In the genomic region with DNA sequence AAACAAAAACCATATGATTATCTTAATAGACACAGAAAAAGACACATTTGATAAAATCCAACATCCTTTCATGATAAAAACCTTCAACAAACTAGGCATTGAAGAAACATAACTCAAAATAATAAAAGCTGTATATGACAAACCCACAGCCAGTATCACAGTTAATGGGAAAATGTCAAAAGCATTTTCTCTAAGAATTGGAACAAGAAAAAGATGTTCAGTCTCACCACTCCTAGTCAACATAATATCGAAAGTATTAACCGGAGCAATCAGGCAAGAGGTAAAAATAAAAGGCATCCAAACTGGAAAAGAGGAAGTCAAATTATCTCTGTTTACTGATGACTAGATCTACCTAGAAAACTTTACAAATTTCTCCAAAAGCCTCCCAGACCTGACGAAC, we compare ENCODE assay signal across 23 cellular contexts.
DNase-seq lines count a peak whose midpoint lies in the region; ATAC-seq, FAIRE-seq and TF ChIP-seq lines count a peak whose summit lies in the region.
"Had no signal": no experiment of that assay in that cellular context is flagged by ENCODE, and none has a peak within 500 bp of the region (broad histone marks: within the 10 kb centered on the region; RNA-seq: fewer than 3 reads in every experiment).

No MANE protein-coding gene starts in this region.

- SMC1A ChIA-PET in GM12878 (lab: Charles Lee; ENCODE audit: uncharacterized antibody, unreplicated experiment): interaction anchor here (0.8 to 1.3 kb wide), 5 partner anchors 10 to 1232 kb away, joined by 3 read pairs; no protein-coding TSS in a partner anchor

- H3K4me1 ChIP-seq in SK-N-SH (ENCODE audit: control insufficient read depth in 1 of 2, insufficient read depth in 2 of 2, low read depth in 1 of 2, low read length in 1 of 2) (no peaks in the 10 kb centered on the region), GM12878 (ENCODE audit: control insufficient read depth, insufficient read depth, low read length) (no peaks in the 10 kb centered on the region), mucosa of descending colon (ENCODE audit: low read depth) (no peaks in the 10 kb centered on the region)
- H3K4me1 ChIP-seq: BE2C, BLaER1 had no signal

- no TSS peak for BruUV-seq in GM12878 (replicated peaks; lab: Mats Ljungman, UMichigan)

- RAD21 ChIA-PET in GM12878 (lab: Charles Lee; ENCODE audit: unreplicated experiment): interaction anchor here (0.7 kb wide), 1 partner anchor 472 kb away, joined by 3 read pairs; no protein-coding TSS in a partner anchor

- TF ChIP-seq EP300 in SK-N-SH (IDR thresholded peaks at IDR 0.05; ENCODE audit: borderline replicate concordance in 1 of 2, low read depth in 1 of 2, low read length in 1 of 2) (no peak), GM12878 (IDR thresholded peaks at IDR 0.05; ENCODE audit: borderline replicate concordance in 1 of 2, control insufficient read depth in 1 of 2, low read depth in 2 of 2, low read length in 2 of 2) (no peak)

- TF ChIP-seq RAD21 in SK-N-SH (IDR thresholded peaks at IDR 0.05; ENCODE audit: low read length): no peak
- no peak for TF ChIP-seq RAD21 in GM12878 (IDR thresholded peaks at IDR 0.05; ENCODE audit: insufficient read depth, low read depth, low read length)

- H3K79me2 ChIP-seq in SK-N-SH (ENCODE audit: insufficient read depth) (no peaks in the 10 kb centered on the region), GM12878 (ENCODE audit: control insufficient read depth, insufficient read depth, low read length) (no peaks in the 10 kb centered on the region)

- H2AFZ ChIP-seq in SK-N-SH (ENCODE audit: low read depth): no peak overlapping the region
- H2AFZ ChIP-seq in GM12878 (ENCODE audit: control insufficient read depth, low read depth, low read length): no peak overlapping the region

- H3K27me3 ChIP-seq in SK-N-SH (ENCODE audit: insufficient read depth) (no peaks in the 10 kb centered on the region), GM12878 (replicated peaks in 1 of 2; ENCODE audit: control insufficient read depth in 2 of 2, insufficient read depth in 2 of 2, low read length in 1 of 2) (no peaks in the 10 kb centered on the region)
- H3K27me3 ChIP-seq: BE2C, BLaER1 had no signal

- H4K20me1 ChIP-seq in SK-N-SH (ENCODE audit: insufficient read depth) (no peaks in the 10 kb centered on the region), GM12878 (ENCODE audit: control insufficient read depth, insufficient read depth) (no peaks in the 10 kb centered on the region)
- H4K20me1 ChIP-seq: BLaER1 had no signal

- H3K4me3 ChIP-seq in SK-N-SH (ENCODE audit: low read depth in 2 of 2, low read length in 1 of 2): no peak overlapping the region; a peak in 1 of 4 replicates
- no peak overlapping the region for H3K4me3 ChIP-seq in GM12878
- no peak overlapping the region for H3K4me3 ChIP-seq in mucosa of descending colon
- H3K4me3 ChIP-seq: BLaER1 had no signal

- TF ChIP-seq CTCF in SK-N-SH (IDR thresholded peaks at IDR 0.05) (no peak), GM12878 (IDR thresholded peaks at IDR 0.05 in 2 of 3, conservative IDR thresholded peaks at IDR 0.05 in 1 of 3; ENCODE audit: control insufficient read depth in 2 of 3, extremely low read depth in 1 of 3, insufficient read depth in 1 of 3, low read depth in 3 of 3, low read length in 3 of 3) (no peak), mucosa of descending colon (IDR thresholded peaks at IDR 0.05) (no peak)

- ATAC-seq in SK-N-SH treated with all-trans-retinoic acid at 6 μM for 48 hours (peak; percentile 91), GM12878 (no peak), GM19351 (IDR thresholded peaks at IDR 0.05; ENCODE audit: unreplicated experiment) (no peak), mucosa of descending colon (no peak)

- in situ Hi-C loops in GM12878 (cut with MboI): no loop called here

- no peak overlapping the region for H3K4me2 ChIP-seq in SK-N-SH
- no peak overlapping the region for H3K4me2 ChIP-seq in GM12878 (ENCODE audit: control insufficient read depth, insufficient read depth)
- H3K4me2 ChIP-seq: BLaER1 had no signal

- H3K9ac ChIP-seq in SK-N-SH (no peak overlapping the region), GM12878 (ENCODE audit: control insufficient read depth, insufficient read depth, low read length) (no peak overlapping the region)
- H3K9ac ChIP-seq: BLaER1 had no signal

- intact Hi-C loops in GM12878 (cut with micrococcal nuclease; ENCODE audit: unreplicated experiment): no loop called here
- intact Hi-C loops in mucosa of descending colon (cut with DNase I, micrococcal nuclease): no loop called here

- no peak for FAIRE-seq in GM12878 (lab: Jason Lieb, UNC)
- FAIRE-seq: A204.1, GM12891 had no signal

- 0 out of 2 replicates have a peak, but pooled peaks cover 6% of the 10 kb centered on the region for H3K9me3 ChIP-seq in SK-N-SH
- no peaks in the 10 kb centered on the region; the same call in 2 of the 3 replicates for H3K9me3 ChIP-seq in GM12878 (replicated peaks; ENCODE audit: control insufficient read depth, insufficient read depth, low read length)
- H3K9me3 ChIP-seq in mucosa of descending colon: peaks cover 4% of the 10 kb centered on the region
- H3K9me3 ChIP-seq: BE2C had no signal

- TF ChIP-seq POLR2A in GM12878 (IDR thresholded peaks at IDR 0.05; ENCODE audit: low read depth, low read length): no peak

- H3F3A ChIP-seq in SK-N-SH (replicated peaks; ENCODE audit: insufficient read depth): no peaks in the 10 kb centered on the region

- H3K36me3 ChIP-seq in SK-N-SH (replicated peaks in 1 of 2; ENCODE audit: control insufficient read depth in 1 of 2, insufficient read depth in 2 of 2, low read length in 1 of 2) (no peaks in the 10 kb centered on the region), GM12878 (ENCODE audit: control insufficient read depth in 2 of 2, insufficient read depth in 2 of 2, low read length in 1 of 2) (no peaks in the 10 kb centered on the region), mucosa of descending colon (ENCODE audit: low read depth) (no peaks in the 10 kb centered on the region)
- H3K36me3 ChIP-seq: BE2C, BLaER1 had no signal

- POLR2A ChIA-PET in SK-N-SH (lab: Yijun Ruan, JAX) (no interaction called here), GM12878 (lab: Charles Lee) (no interaction called here)

- 33% methylated on average over 3 of the region's 3 CpGs for WGBS in SK-N-SH (ENCODE audit: low lambda C conversion rate)
- WGBS in GM12878 (ENCODE audit: insufficient coverage, insufficient replicate concordance, low lambda C conversion rate, missing lambda C conversion rate): 28% methylated on average over 3 of the region's 3 CpGs

- no peaks in the 10 kb centered on the region for H3K9me2 ChIP-seq in SK-N-SH

- DNase-seq in SK-N-SH (no peak), GM12878 (ENCODE audit: low read depth, low spot score) (no peak), mucosa of descending colon (no peak)
- DNase-seq: 8988T; ACHN; BE2C; C1 segment of cervical spinal cord; CD4-positive, alpha-beta memory T cell; CD4-positive, CD25-positive, alpha-beta regulatory T cell; CD8-positive, alpha-beta memory T cell; COR-L47; DMS 273 treated with DMSO at 0.1 percent for 48 hours; DMS153; DMS53; DMS79; DND-41; EL; GDM1 had no signal

- CTCF ChIA-PET in SK-N-SH (lab: Yijun Ruan, JAX) (interaction anchor here (2.0 kb wide), 1 partner anchor 8 kb away, joined by 7 read pairs; no protein-coding TSS in a partner anchor), GM12878 (lab: Yijun Ruan, JAX) (interaction anchor here (0.6 to 1.5 kb wide), 4 partner anchors 10 to 1249 kb away, joined by 3 to 4 read pairs (median 3); no protein-coding TSS in a partner anchor)

- H3K27ac ChIP-seq in SK-N-SH (ENCODE audit: low read depth in 2 of 2, low read length in 1 of 2): peak overlapping the region in 1 of 2 experiments; percentile 62; a peak in 1 of 4 replicates
- H3K27ac ChIP-seq in GM12878 (ENCODE audit: control insufficient read depth, insufficient read depth): no peak overlapping the region
- H3K27ac ChIP-seq: BLaER1 had no signal

TF ChIP-seq in SK-N-SH treated with all-trans-retinoic acid at 6 μM for 48 hours, 23 proteins besides CTCF, POLR2A, EP300 and RAD21:
- TF ChIP-seq ISL1 (CRISPR knock-in tag; IDR thresholded peaks at IDR 0.05) (0 out of 2 replicates have a peak, but pooled peaks have one; percentile 14), TOX (CRISPR knock-in tag; IDR thresholded peaks at IDR 0.05; ENCODE audit: borderline replicate concordance) (peak; percentile 1; the same call in 1 of the 2 replicates), ZNF70 (CRISPR knock-in tag; IDR thresholded peaks at IDR 0.05) (no peak)
TF ChIP-seq in SK-N-SH treated with all-trans-retinoic acid at 6 μM for 48 hours: peak in this region for 2.

TF ChIP-seq in SK-N-SH, 30 proteins besides CTCF, POLR2A, EP300 and RAD21:
- TF ChIP-seq RCOR1 (IDR thresholded peaks at IDR 0.05; ENCODE audit: low read length) (no peak), NRF1 (IDR thresholded peaks at IDR 0.05; ENCODE audit: low read depth, low read length) (no peak), FOXM1 (IDR thresholded peaks at IDR 0.05; ENCODE audit: low read depth) (no peak), RFX5 (IDR thresholded peaks at IDR 0.05; ENCODE audit: low read length) (no peak)

TF ChIP-seq in GM12878, 131 proteins besides CTCF, POLR2A, EP300 and RAD21:
- TF ChIP-seq SPI1 (IDR thresholded peaks at IDR 0.05; ENCODE audit: borderline replicate concordance, insufficient read depth, low read depth, low read length): peak; percentile 16; the same call in 1 of the 2 replicates
- TF ChIP-seq TCF3 (IDR thresholded peaks at IDR 0.05; ENCODE audit: borderline replicate concordance, insufficient read depth, low read depth, low read length): no peak
